Comparison of ENCODE assay signal across 2 cellular contexts in genomic region chr17:32871736-32872135, GRCh38.
TF ChIP-seq lines count a peak whose summit lies in the region.

No MANE protein-coding gene starts in this region.

TF ChIP-seq in GM12878, 131 proteins besides CTCF, POLR2A, EP300 and RAD21:
- TF ChIP-seq FOXK2 (IDR thresholded peaks at IDR 0.05) (no peak), IKZF2 (IDR thresholded peaks at IDR 0.05) (peak in 1 of 2 experiments; percentile 9; a peak in 1 of 4 replicates), CREM (IDR thresholded peaks at IDR 0.05; ENCODE audit: low read depth) (no peak), USF2 (IDR thresholded peaks at IDR 0.05; ENCODE audit: borderline replicate concordance, low read depth, low read length) (no peak), RBBP5 (conservative IDR thresholded peaks at IDR 0.05) (no peak), KDM1A (IDR thresholded peaks at IDR 0.05; ENCODE audit: borderline replicate concordance) (no peak), IRF4 (IDR thresholded peaks at IDR 0.05; ENCODE audit: low read depth, low read length) (no peak), SREBF2 (IDR thresholded peaks at IDR 0.05; ENCODE audit: low read length) (no peak), REST (IDR thresholded peaks at IDR 0.05; ENCODE audit: low read depth, low read length) (no peak), IRF3 (IDR thresholded peaks at IDR 0.05) (no peak), WRNIP1 (IDR thresholded peaks at IDR 0.05; ENCODE audit: borderline replicate concordance, low read depth, low read length) (no peak), TCF12 (IDR thresholded peaks at IDR 0.05; ENCODE audit: low read depth, low read length) (no peak), BACH1 (IDR thresholded peaks at IDR 0.05; ENCODE audit: borderline replicate concordance) (no peak), STAT3 (IDR thresholded peaks at IDR 0.05; ENCODE audit: low read depth, low read length) (no peak), RFX5 (IDR thresholded peaks at IDR 0.05; ENCODE audit: low read depth, low read length) (no peak), ZNF24 (IDR thresholded peaks at IDR 0.05) (no peak), POU2F2 (IDR thresholded peaks at IDR 0.05; ENCODE audit: borderline replicate concordance, low read depth, low read length) (no peak), RUNX3 (IDR thresholded peaks at IDR 0.05; ENCODE audit: low read length) (0 out of 2 replicates have a peak, but pooled peaks have one; percentile 8), JUNB (IDR thresholded peaks at IDR 0.05) (no peak), ZNF622 (IDR thresholded peaks at IDR 0.05) (no peak), SIN3A (IDR thresholded peaks at IDR 0.05; ENCODE audit: low read depth, low read length) (no peak), SPI1 (IDR thresholded peaks at IDR 0.05; ENCODE audit: borderline replicate concordance, insufficient read depth, low read depth, low read length) (peak; percentile 47; the same call in 1 of the 2 replicates), MYB (IDR thresholded peaks at IDR 0.05; ENCODE audit: borderline replicate concordance, low read depth, low read length) (no peak)

TF ChIP-seq in SK-N-SH treated with all-trans-retinoic acid at 6 μM for 48 hours, 23 proteins besides CTCF, POLR2A, EP300 and RAD21:
- TF ChIP-seq ARNTL (CRISPR knock-in tag; IDR thresholded peaks at IDR 0.05; ENCODE audit: borderline replicate concordance, low read depth) (no peak), TSHZ2 (CRISPR knock-in tag; IDR thresholded peaks at IDR 0.05) (no peak), ISL1 (CRISPR knock-in tag; IDR thresholded peaks at IDR 0.05) (no peak), ZNF8 (CRISPR knock-in tag; IDR thresholded peaks at IDR 0.05) (no peak), GLIS3 (CRISPR knock-in tag; IDR thresholded peaks at IDR 0.05) (no peak), CSRNP3 (CRISPR knock-in tag; IDR thresholded peaks at IDR 0.05) (no peak), SNAI2 (CRISPR knock-in tag; IDR thresholded peaks at IDR 0.05) (no peak), ZNF70 (CRISPR knock-in tag; IDR thresholded peaks at IDR 0.05) (no peak), CREB5 (CRISPR knock-in tag; IDR thresholded peaks at IDR 0.05; ENCODE audit: low read depth) (no peak), BACH2 (CRISPR knock-in tag; IDR thresholded peaks at IDR 0.05; ENCODE audit: borderline replicate concordance) (no peak), OSR1 (CRISPR knock-in tag; IDR thresholded peaks at IDR 0.05) (no peak), ZFP30 (CRISPR knock-in tag; IDR thresholded peaks at IDR 0.05) (no peak), POU6F1 (CRISPR knock-in tag; IDR thresholded peaks at IDR 0.05; ENCODE audit: borderline replicate concordance, low read depth) (no peak)
